ENCODE assay signal across 6 cellular contexts in genomic region chr16:648071-648785, GRCh38. TPM values are rescaled to one million over a fixed set of nuclear protein-coding genes. Genes with fewer than 3 reads are reported as not detected.
DNase-seq lines count a peak whose midpoint lies in the region; ATAC-seq, FAIRE-seq and TF ChIP-seq lines count a peak whose summit lies in the region.

No MANE protein-coding gene starts in this region.

- TF ChIP-seq POLR2A in GM12891 (IDR thresholded peaks at IDR 0.05; ENCODE audit: low read depth, low read length): no peak

- peak overlapping the region; percentile 96 for H2BK5ac ChIP-seq in neuronal stem cell (ENCODE audit: low read length)

- no CpG with 5 or more reads among the region's 25 CpGs for WGBS in neuronal stem cell (ENCODE audit: extremely low coverage in 2 of 2, insufficient read length in 2 of 2, insufficient replicate concordance in 1 of 2), 2 donors

- no peak overlapping the region for H3K4ac ChIP-seq in neuronal stem cell (ENCODE audit: low read length)

- peak overlapping the region; percentile 84 for H2BK15ac ChIP-seq in neuronal stem cell (ENCODE audit: low read length)

- H3K36me3 ChIP-seq in bronchial epithelial cell (ENCODE audit: control insufficient read depth, insufficient read depth, low read length): peaks cover 2% of the 10 kb centered on the region
- H3K36me3 ChIP-seq in neuronal stem cell (replicated peaks in 1 of 2; ENCODE audit: control insufficient read depth in 2 of 2, insufficient read depth in 2 of 2, low read length in 2 of 2): peaks cover 0 to 21% of the 10 kb centered on the region in 2 donors

- H3K9ac ChIP-seq in neuronal stem cell (ENCODE audit: low read depth, low read length, poor library complexity): no peak overlapping the region

- FAIRE-seq in GM12891 (lab: Jason Lieb, UNC) (no peak), bronchial epithelial cell (lab: Jason Lieb, UNC) (peak; percentile 23)

- H4K91ac ChIP-seq in neuronal stem cell (ENCODE audit: low read depth, low read length, poor library complexity): no peak overlapping the region

- H3K9me3 ChIP-seq in neuronal stem cell (replicated peaks in 1 of 2; ENCODE audit: control insufficient read depth in 2 of 2, insufficient read depth in 1 of 2, low read depth in 1 of 2, low read length in 2 of 2): no peaks in the 10 kb centered on the region

- peak overlapping the region; percentile 58 for H3K27ac ChIP-seq in neuronal stem cell (replicated peaks; ENCODE audit: low read length)

- TF ChIP-seq CTCF in bronchial epithelial cell (IDR thresholded peaks at IDR 0.05; ENCODE audit: insufficient read depth, low read length, severe bottlenecking): peak; percentile 74

- H2BK12ac ChIP-seq in neuronal stem cell (ENCODE audit: low read length): no peak overlapping the region

- peak overlapping the region; percentile 89 for H3K14ac ChIP-seq in neuronal stem cell (ENCODE audit: low read length)

- peak overlapping the region; percentile 83 for H3K4me2 ChIP-seq in neuronal stem cell (ENCODE audit: insufficient read depth, low read length, poor library complexity, severe bottlenecking)

- H3K4me3 ChIP-seq in bronchial epithelial cell (ENCODE audit: low read depth, low read length): peak overlapping the region; percentile 56
- H3K4me3 ChIP-seq in neuronal stem cell (ENCODE audit: low read length in 2 of 2): peak overlapping the region; percentile 80 to 89

- H3K27me3 ChIP-seq in bronchial epithelial cell (ENCODE audit: control insufficient read depth, insufficient read depth, low read length) (no peaks in the 10 kb centered on the region), neuronal stem cell (ENCODE audit: control insufficient read depth in 3 of 3, insufficient read depth in 3 of 3, low read depth in 1 of 3, low read length in 3 of 3) (peaks cover 0 to 4% (median 0%) of the 10 kb centered on the region in 3 experiments)

- DNase-seq in GM12891 (ENCODE audit: insufficient read length, low spot score): peak; percentile 72
- peak; percentile 14 for DNase-seq in NCI-H82 treated with DMSO at 0.1 percent for 48 hours (lab: John Stamatoyannopoulos, UW; ENCODE audit: unreplicated experiment)
- peak; percentile 20 for DNase-seq in bronchial epithelial cell (ENCODE audit: low read depth)
- no peak for DNase-seq in neuronal stem cell (ENCODE audit: low spot score)
- no peak for DNase-seq in COLO829 (ENCODE audit: low spot score)

- no peak for ATAC-seq in HG02610 (IDR thresholded peaks at IDR 0.05; ENCODE audit: unreplicated experiment)

- peak overlapping the region; percentile 76 for H2BK120ac ChIP-seq in neuronal stem cell (ENCODE audit: low read depth, low read length)

- H4K8ac ChIP-seq in neuronal stem cell (ENCODE audit: low read depth, low read length): no peak overlapping the region

- H3K23ac ChIP-seq in neuronal stem cell (ENCODE audit: low read depth, low read length, poor library complexity): no peak overlapping the region

- H2AFZ ChIP-seq in neuronal stem cell (ENCODE audit: low read length): peak overlapping the region; percentile 69

- H3K4me1 ChIP-seq in neuronal stem cell (ENCODE audit: control insufficient read depth in 2 of 2, insufficient read depth in 1 of 2, low read depth in 1 of 2, low read length in 2 of 2): peaks cover 9 to 16% of the 10 kb centered on the region in 2 donors

- H3K18ac ChIP-seq in neuronal stem cell (ENCODE audit: low read length): peak overlapping the region; percentile 97

- H2AK5ac ChIP-seq in neuronal stem cell (ENCODE audit: low read depth, low read length): peak overlapping the region; percentile 79

- peaks cover 14% of the 10 kb centered on the region for H3K79me1 ChIP-seq in neuronal stem cell (ENCODE audit: low read depth, low read length)

TF ChIP-seq in GM12891, 5 proteins besides CTCF, POLR2A, EP300 and RAD21:
- no peak for TF ChIP-seq PAX5 (IDR thresholded peaks at IDR 0.05; ENCODE audit: insufficient read depth, low read length, severe bottlenecking)
- no peak for TF ChIP-seq SPI1 (IDR thresholded peaks at IDR 0.05; ENCODE audit: low read depth, low read length)
- no peak for TF ChIP-seq TAF1 (IDR thresholded peaks at IDR 0.05; ENCODE audit: low read depth, low read length)
- no peak; the same call in 1 of the 2 replicates for TF ChIP-seq POLR2AphosphoS5 (IDR thresholded peaks at IDR 0.05; ENCODE audit: low read depth, low read length)

RNA-seq across cellular contexts. Expression of gene WDR90, which starts 0.9 kb away (rescaled TPM):
- polyA plus RNA-seq in GM12891 (2012; ENCODE audit: low read depth, missing spikeins): 20.6 TPM
- 4.2 and 7.2 TPM in 2 replicates for total RNA-seq in bronchial epithelial cell
- 16.6 TPM for polyA plus RNA-seq in neuronal stem cell (2013, experiment 1 of 2)
- 15.8 TPM for polyA plus RNA-seq in neuronal stem cell (2013, experiment 2 of 2)

RNA-seq across cellular contexts. Expression of gene MCRIP2, which starts 6.6 kb away (rescaled TPM):
- polyA plus RNA-seq in GM12891 (2012; ENCODE audit: low read depth, missing spikeins): 50.6 TPM
- total RNA-seq in bronchial epithelial cell: 30.2 and 45.0 TPM in 2 replicates
- polyA plus RNA-seq in neuronal stem cell (2013, experiment 1 of 2): 10.3 TPM
- 10.5 TPM for polyA plus RNA-seq in neuronal stem cell (2013, experiment 2 of 2)

RNA-seq across cellular contexts. Expression of gene METTL26, which starts 12.1 kb away (rescaled TPM):
- polyA plus RNA-seq in GM12891 (2012; ENCODE audit: low read depth, missing spikeins): 86.9 TPM
- total RNA-seq in bronchial epithelial cell: 50.8 and 55.3 TPM in 2 replicates
- polyA plus RNA-seq in neuronal stem cell (2013, experiment 1 of 2): 56.9 TPM
- polyA plus RNA-seq in neuronal stem cell (2013, experiment 2 of 2): 56.4 TPM

RNA-seq across cellular contexts. Expression of gene WFIKKN1, which starts 17.4 kb away (rescaled TPM):
- 0.39 TPM for polyA plus RNA-seq in GM12891 (2012; ENCODE audit: low read depth, missing spikeins)
- total RNA-seq in bronchial epithelial cell: 0.13 TPM in 1 of 2 replicates, not detected in the other
- 13.8 TPM for polyA plus RNA-seq in neuronal stem cell (2013, experiment 1 of 2)
- polyA plus RNA-seq in neuronal stem cell (2013, experiment 2 of 2): 12.6 TPM

RNA-seq across cellular contexts. Expression of gene RHOT2, which starts 19.7 kb away (rescaled TPM):
- 73.5 TPM for polyA plus RNA-seq in GM12891 (2012; ENCODE audit: low read depth, missing spikeins)
- 44.5 and 52.4 TPM in 2 replicates for total RNA-seq in bronchial epithelial cell
- 68.0 TPM for polyA plus RNA-seq in neuronal stem cell (2013, experiment 1 of 2)
- polyA plus RNA-seq in neuronal stem cell (2013, experiment 2 of 2): 63.4 TPM

Comparison
In these comparisons a context has a peak if more than half of its experiments do, and no peak if none do; other contexts are left out.
1. DNase-seq: peak in GM12891 (single experiment), NCI-H82 treated with DMSO at 0.1 percent for 48 hours (single experiment) and bronchial epithelial cell (single experiment); none in neuronal stem cell (single experiment) and COLO829 (single experiment).